8 cellular contexts compared by ENCODE assay signal in genomic region chr19:16445238-16446107, GRCh38. TPM values are rescaled to one million over a fixed set of nuclear protein-coding genes. Genes with fewer than 3 reads are reported as not detected.
DNase-seq lines count a peak whose midpoint lies in the region; ATAC-seq, FAIRE-seq and TF ChIP-seq lines count a peak whose summit lies in the region.

No MANE protein-coding gene starts in this region.

- POLR2A ChIA-PET in naive thymus-derived CD4-positive, alpha-beta T cell (lab: Charles Lee): no interaction called here
- POLR2A ChIA-PET in CD4-positive, alpha-beta T cell (lab: Charles Lee): no interaction called here

- intact Hi-C loops in naive thymus-derived CD4-positive, alpha-beta T cell (cut with micrococcal nuclease): no loop called here
- intact Hi-C loops in CD4-positive, alpha-beta T cell (cut with DNase I, micrococcal nuclease): no loop called here

- CTCF ChIA-PET in naive thymus-derived CD4-positive, alpha-beta T cell (lab: Charles Lee): no interaction called here
- CTCF ChIA-PET in CD4-positive, alpha-beta T cell (lab: Charles Lee): no interaction called here

- H3K36me3 ChIP-seq in naive thymus-derived CD4-positive, alpha-beta T cell (ENCODE audit: control insufficient read depth in 2 of 3, insufficient read depth in 3 of 3, low read length in 3 of 3): peaks cover 3 to 13% (median 4%) of the 10 kb centered on the region in 3 experiments
- peaks cover 7% of the 10 kb centered on the region for H3K36me3 ChIP-seq in suprapubic skin

- H3K27me3 Mint-ChIP-seq in naive thymus-derived CD4-positive, alpha-beta T cell: no peaks in the 10 kb centered on the region
- H3K27me3 Mint-ChIP-seq in CD4-positive, alpha-beta T cell: no peaks in the 10 kb centered on the region

- no peaks in the 10 kb centered on the region for H3K9me3 ChIP-seq in naive thymus-derived CD4-positive, alpha-beta T cell (ENCODE audit: control insufficient read depth in 2 of 3, low read length in 3 of 3)
- H3K9me3 ChIP-seq in CD4-positive, alpha-beta T cell (ENCODE audit: control insufficient read depth, low read length): no peaks in the 10 kb centered on the region
- no peaks in the 10 kb centered on the region for H3K9me3 ChIP-seq in suprapubic skin

- H3K27ac Mint-ChIP-seq in naive thymus-derived CD4-positive, alpha-beta T cell: peak overlapping the region in 5 of 9 donors; percentile 7 to 76 (median 53)
- no peak overlapping the region for H3K27ac Mint-ChIP-seq in CD4-positive, alpha-beta T cell

- peaks cover 40 to 74% (median 56%) of the 10 kb centered on the region in 7 donors for H3K4me1 Mint-ChIP-seq in naive thymus-derived CD4-positive, alpha-beta T cell
- H3K4me1 Mint-ChIP-seq in CD4-positive, alpha-beta T cell (ENCODE audit: low read depth): peaks cover 64% of the 10 kb centered on the region

- no peak for DNase-seq in GM18507 (ENCODE audit: extremely low spot score, insufficient read length, low read depth)
- DNase-seq in naive thymus-derived CD4-positive, alpha-beta T cell: no peak
- DNase-seq in NCI-H1436 (lab: John Stamatoyannopoulos, UW): no peak
- DNase-seq in CD4-positive, alpha-beta T cell: no peak
- DNase-seq in suprapubic skin (ENCODE audit: low spot score in 2 of 2): no peak

- peaks cover 0 to 5% (median 0%) of the 10 kb centered on the region in 11 donors for H3K9me3 Mint-ChIP-seq in naive thymus-derived CD4-positive, alpha-beta T cell
- no peaks in the 10 kb centered on the region for H3K9me3 Mint-ChIP-seq in CD4-positive, alpha-beta T cell

- peak; percentile 88 for FAIRE-seq in GM18507 (lab: Jason Lieb, UNC)

- TF ChIP-seq CTCF in CD4-positive, alpha-beta T cell (IDR thresholded peaks at IDR 0.05): no peak
- no peak for TF ChIP-seq CTCF in suprapubic skin (IDR thresholded peaks at IDR 0.05)

- no peak overlapping the region for H3K27ac ChIP-seq in naive thymus-derived CD4-positive, alpha-beta T cell (ENCODE audit: low read depth, low read length)
- H3K27ac ChIP-seq in CD4-positive, alpha-beta T cell (ENCODE audit: low read depth, low read length): no peak overlapping the region
- H3K27ac ChIP-seq in suprapubic skin: no peak overlapping the region

- H3K36me3 Mint-ChIP-seq in naive thymus-derived CD4-positive, alpha-beta T cell: peaks cover 4 to 27% (median 9%) of the 10 kb centered on the region in 5 donors
- H3K36me3 Mint-ChIP-seq in CD4-positive, alpha-beta T cell (ENCODE audit: low read depth): peaks cover 49% of the 10 kb centered on the region

- no peaks in the 10 kb centered on the region for H3K27me3 ChIP-seq in naive thymus-derived CD4-positive, alpha-beta T cell (ENCODE audit: control insufficient read depth in 2 of 2, insufficient read depth in 2 of 2, low read length in 2 of 2)
- no peaks in the 10 kb centered on the region for H3K27me3 ChIP-seq in CD4-positive, alpha-beta T cell (ENCODE audit: control insufficient read depth, insufficient read depth, low read length)
- H3K27me3 ChIP-seq in suprapubic skin: no peaks in the 10 kb centered on the region

- TF ChIP-seq POLR2A in suprapubic skin (IDR thresholded peaks at IDR 0.05): no peak

- H3K4me3 Mint-ChIP-seq in naive thymus-derived CD4-positive, alpha-beta T cell: no peak overlapping the region
- H3K4me3 Mint-ChIP-seq in CD4-positive, alpha-beta T cell: no peak overlapping the region

- TF ChIP-seq EP300 in suprapubic skin (IDR thresholded peaks at IDR 0.05): no peak

- peaks cover 8 to 30% of the 10 kb centered on the region in 2 donors for H3K4me1 ChIP-seq in naive thymus-derived CD4-positive, alpha-beta T cell (ENCODE audit: control insufficient read depth in 2 of 2, insufficient read depth in 2 of 2, low read length in 2 of 2)
- peaks cover 40% of the 10 kb centered on the region for H3K4me1 ChIP-seq in suprapubic skin

- 83% methylated on average over 14 of the region's 14 CpGs for WGBS in suprapubic skin

- H3K4me3 ChIP-seq in naive thymus-derived CD4-positive, alpha-beta T cell (ENCODE audit: low read length): no peak overlapping the region
- H3K4me3 ChIP-seq in suprapubic skin: no peak overlapping the region

- ATAC-seq in HG02981 (IDR thresholded peaks at IDR 0.05; ENCODE audit: unreplicated experiment): peak; percentile 30
- ATAC-seq in SK-N-SH treated with all-trans-retinoic acid at 6 μM for 48 hours: peak; percentile 23; the same call in 1 of the 3 replicates
- ATAC-seq in naive thymus-derived CD4-positive, alpha-beta T cell: peak; percentile 50
- no peak for ATAC-seq in HG03565 (IDR thresholded peaks at IDR 0.05; ENCODE audit: unreplicated experiment)
- no peak for ATAC-seq in CD4-positive, alpha-beta T cell (ENCODE audit: poor library complexity)

TF ChIP-seq in SK-N-SH treated with all-trans-retinoic acid at 6 μM for 48 hours, 23 proteins besides CTCF, POLR2A, EP300 and RAD21 (continues in another document):
- TF ChIP-seq POU6F1 (CRISPR knock-in tag; IDR thresholded peaks at IDR 0.05; ENCODE audit: borderline replicate concordance, low read depth) (no peak), CSDC2 (CRISPR knock-in tag; IDR thresholded peaks at IDR 0.05) (no peak), CREB5 (CRISPR knock-in tag; IDR thresholded peaks at IDR 0.05; ENCODE audit: low read depth) (no peak), CSRNP3 (CRISPR knock-in tag; IDR thresholded peaks at IDR 0.05) (no peak), ZFP30 (CRISPR knock-in tag; IDR thresholded peaks at IDR 0.05) (no peak), SNAI2 (CRISPR knock-in tag; IDR thresholded peaks at IDR 0.05) (no peak), ZC3H10 (CRISPR knock-in tag; IDR thresholded peaks at IDR 0.05) (no peak), ZNF565 (CRISPR knock-in tag; conservative IDR thresholded peaks at IDR 0.05; ENCODE audit: low read depth) (no peak), PATZ1 (CRISPR knock-in tag; IDR thresholded peaks at IDR 0.05; ENCODE audit: borderline replicate concordance) (no peak), ARNTL (CRISPR knock-in tag; IDR thresholded peaks at IDR 0.05; ENCODE audit: borderline replicate concordance, low read depth) (no peak)

RNA-seq across cellular contexts. Expression of gene EPS15L1, which starts 26.3 kb away (rescaled TPM):
- 10 to 100 TPM; 40.8 to 60.1 (median 48.3) TPM for total RNA-seq in naive thymus-derived CD4-positive, alpha-beta T cell
- 10 to 100 TPM in 1 of 2 donors, 1 to 10 TPM in 1; 9.5 to 14.6 TPM for polyA plus RNA-seq in naive thymus-derived CD4-positive, alpha-beta T cell
- 10 to 100 TPM; 24.6 to 26.5 TPM for total RNA-seq in CD4-positive, alpha-beta T cell
- 10 to 100 TPM; 27.3 to 59.2 (median 33.4) TPM for total RNA-seq in suprapubic skin

RNA-seq across cellular contexts. Expression of gene CALR3, which starts 50.5 kb away (rescaled TPM):
- total RNA-seq in naive thymus-derived CD4-positive, alpha-beta T cell: not detected
- not detected for polyA plus RNA-seq in naive thymus-derived CD4-positive, alpha-beta T cell
- total RNA-seq in CD4-positive, alpha-beta T cell: not detected
- total RNA-seq in suprapubic skin: not detected

RNA-seq across cellular contexts. Expression of gene C19orf44, which starts 50.7 kb away (rescaled TPM):
- total RNA-seq in naive thymus-derived CD4-positive, alpha-beta T cell: 1 to 10 TPM; 1.5 to 6.0 (median 3.4) TPM
- polyA plus RNA-seq in naive thymus-derived CD4-positive, alpha-beta T cell: 1 to 10 TPM; 1.3 to 2.1 TPM
- total RNA-seq in CD4-positive, alpha-beta T cell: 1 to 10 TPM in 1 of 2 experiments, under 1 TPM in 1; 0.78 to 1.0 TPM
- 1 to 10 TPM; 2.7 to 7.4 (median 6.5) TPM for total RNA-seq in suprapubic skin

Comparison
In these comparisons a context has a peak if more than half of its experiments do, and no peak if none do; other contexts are left out.
1. ATAC-seq: peak in HG02981 (single experiment), SK-N-SH treated with all-trans-retinoic acid at 6 μM for 48 hours (single experiment) and naive thymus-derived CD4-positive, alpha-beta T cell (single experiment); none in HG03565 (single experiment) and CD4-positive, alpha-beta T cell (single experiment).